Comparison of ENCODE assay signal across 11 cellular contexts in the genomic region with DNA sequence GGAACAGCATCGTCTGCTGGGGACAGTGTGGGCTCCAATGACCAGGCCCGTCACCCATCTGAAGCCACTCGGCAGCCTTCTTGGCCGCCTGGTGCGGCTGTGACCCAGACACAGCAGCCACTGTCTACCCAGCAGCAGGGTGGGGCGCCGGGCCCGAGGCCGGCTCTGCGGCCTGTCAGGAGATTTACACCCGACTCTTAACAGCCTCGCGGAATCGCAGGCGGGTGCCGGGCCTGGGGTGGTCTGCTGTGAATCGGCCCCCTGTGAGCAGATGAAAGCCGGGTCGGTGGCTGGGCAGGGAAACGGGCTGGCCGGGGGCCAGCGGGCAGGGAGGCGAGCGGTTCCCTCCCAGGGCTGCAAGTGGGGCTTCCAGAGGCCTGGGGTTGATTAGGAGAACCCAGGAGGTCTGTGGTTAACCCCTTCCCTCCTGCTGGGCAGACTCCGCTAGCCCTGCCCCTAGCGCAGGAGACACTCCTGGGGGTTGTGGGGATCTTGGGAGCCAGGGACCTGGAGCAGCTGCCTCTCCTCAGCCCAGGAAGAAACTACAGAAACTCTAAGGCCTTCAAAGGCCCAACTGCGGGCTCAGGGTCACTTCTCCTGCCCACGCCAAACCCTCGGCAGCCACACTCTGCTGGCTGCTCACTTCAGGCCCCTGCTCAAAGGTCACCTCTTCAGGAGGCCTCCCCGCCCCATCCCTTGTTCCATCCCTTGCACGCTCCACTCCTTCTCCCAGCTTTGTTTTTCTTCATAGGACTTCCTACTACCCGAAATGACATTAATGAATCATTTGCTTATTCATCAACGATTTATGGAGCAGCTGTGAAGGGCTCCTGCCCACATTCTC. TPM values are rescaled to one million over a fixed set of nuclear protein-coding genes. Genes with fewer than 3 reads are reported as not detected.
DNase-seq lines count a peak whose midpoint lies in the region; ATAC-seq and TF ChIP-seq lines count a peak whose summit lies in the region.
"Had no signal": no experiment of that assay in that cellular context is flagged by ENCODE, and none has a peak within 500 bp of the region (broad histone marks: within the 10 kb centered on the region; RNA-seq: fewer than 3 reads in every experiment).

No MANE protein-coding gene starts in this region.

- ATAC-seq in HG02973 (IDR thresholded peaks at IDR 0.05; ENCODE audit: unreplicated experiment) (no peak), GM21367 (IDR thresholded peaks at IDR 0.05; ENCODE audit: unreplicated experiment) (no peak)

- no peaks in the 10 kb centered on the region for H3K36me3 ChIP-seq in BLaER1

- peaks cover 75% of the 10 kb centered on the region for H4K20me1 ChIP-seq in BLaER1

- H3K27ac ChIP-seq in BLaER1: no peak overlapping the region

- H3K4me1 ChIP-seq in BLaER1: peaks cover 26% of the 10 kb centered on the region

- peaks cover 63% of the 10 kb centered on the region for H3K27me3 ChIP-seq in BLaER1

- H3K27me3 Mint-ChIP-seq in nephron (ENCODE audit: low read depth): peaks cover 50% of the 10 kb centered on the region

- H3K9ac ChIP-seq in BLaER1: no peak overlapping the region

- no peak overlapping the region for H3K4me3 ChIP-seq in BLaER1

- H3K9me3 Mint-ChIP-seq in nephron: no peaks in the 10 kb centered on the region

- peaks cover 26% of the 10 kb centered on the region for H3K4me1 Mint-ChIP-seq in nephron

- peak overlapping the region; percentile 65 for H3K4me2 ChIP-seq in BLaER1

- DNase-seq in HT1080 (ENCODE audit: low read depth) (peak; percentile 69), brain pericyte (ENCODE audit: low read depth, low spot score) (peak; percentile 88), dermis blood vessel endothelial cell (no peak), NCI-H187 treated with DMSO at 0.1 percent for 48 hours (lab: John Stamatoyannopoulos, UW) (no peak)
- DNase-seq: kidney, NCI-H524 had no signal

- H3K27ac Mint-ChIP-seq in nephron: peak overlapping the region; percentile 10 to 85 (median 65)

- TF ChIP-seq CTCF in nephron (IDR thresholded peaks at IDR 0.05; ENCODE audit: unreplicated experiment in 3 of 3): no peak

- no peak overlapping the region for H3K4me3 Mint-ChIP-seq in nephron

- H3K36me3 Mint-ChIP-seq in nephron (ENCODE audit: low read depth): no peaks in the 10 kb centered on the region

- no peaks in the 10 kb centered on the region for H3K9me3 ChIP-seq in BLaER1

RNA-seq across cellular contexts. Expression of gene RUNX3, which starts 15.6 kb away (rescaled TPM):
- 3.2 and 5.5 TPM in 2 replicates for total RNA-seq in HT1080 (2014; rRNA removed; shearing (Covaris generic))
- polyA plus RNA-seq in HT1080 (2015; cell fraction: cytosol; rRNA removed): 17.1 and 19.5 TPM in 2 replicates
- 10.6 and 14.8 TPM in 2 replicates for polyA plus RNA-seq in HT1080 (2015; cell fraction: nucleus; rRNA removed)
- not detected in 2 replicates for total RNA-seq in dermis blood vessel endothelial cell
- total RNA-seq: dermis microvascular lymphatic vessel endothelial cell had no signal

Comparison
In these comparisons a context has a peak if more than half of its experiments do, and no peak if none do; other contexts are left out.
1. DNase-seq: peak in HT1080 (single experiment) and brain pericyte (single experiment); none in dermis blood vessel endothelial cell (single experiment) and NCI-H187 treated with DMSO at 0.1 percent for 48 hours (single experiment).